8 cellular contexts compared by ENCODE assay signal in the genomic region with DNA sequence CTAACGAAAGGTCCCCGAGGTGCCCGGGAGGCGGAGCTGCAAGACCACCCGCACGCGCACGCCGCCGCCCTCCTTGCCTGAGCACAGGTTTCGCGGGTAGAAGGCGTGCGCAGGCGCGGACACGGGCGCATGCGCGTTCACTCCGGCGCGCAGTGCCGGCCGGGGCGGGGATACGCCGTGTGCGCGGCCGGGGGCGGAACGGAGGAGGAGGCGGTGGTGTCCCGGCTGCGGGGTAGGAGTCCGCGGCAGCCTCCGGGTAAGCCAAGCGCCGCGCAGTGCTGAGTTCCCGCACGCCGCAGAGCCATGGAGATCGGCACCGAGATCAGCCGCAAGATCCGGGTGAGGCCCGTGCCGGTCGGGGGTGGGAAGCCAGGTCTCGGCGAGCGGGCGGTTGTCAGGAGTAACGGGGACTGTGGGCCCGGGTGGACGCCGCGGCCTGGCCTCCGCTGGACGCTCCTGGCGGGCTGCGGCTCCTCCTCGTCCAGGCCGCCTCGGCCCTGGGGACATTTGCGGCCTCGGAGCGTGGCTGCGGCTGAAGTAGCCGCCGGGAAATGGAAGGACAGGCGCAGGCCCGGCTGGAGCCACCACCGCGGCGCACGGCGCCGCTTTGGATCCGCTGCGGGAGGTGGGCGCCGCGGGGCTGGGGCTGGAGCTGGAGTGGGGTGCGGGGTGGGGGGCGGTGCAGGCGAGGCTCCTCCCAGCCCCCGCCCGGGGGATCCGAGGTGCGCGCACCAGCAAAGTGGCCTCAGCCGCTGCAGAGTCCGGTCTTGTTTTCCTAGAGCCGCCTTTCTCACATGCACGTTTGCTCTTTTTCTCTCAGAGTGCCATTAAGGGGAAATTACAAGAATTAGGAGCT. TPM values are rescaled to one million over a fixed set of nuclear protein-coding genes. Genes with fewer than 3 reads are reported as not detected.
A peak's percentile ranks its signal among the peaks of the same experiment; 100 is the strongest.
DNase-seq lines count a peak whose midpoint lies in the region; ATAC-seq and TF ChIP-seq lines count a peak whose summit lies in the region.

A gene with protein sequence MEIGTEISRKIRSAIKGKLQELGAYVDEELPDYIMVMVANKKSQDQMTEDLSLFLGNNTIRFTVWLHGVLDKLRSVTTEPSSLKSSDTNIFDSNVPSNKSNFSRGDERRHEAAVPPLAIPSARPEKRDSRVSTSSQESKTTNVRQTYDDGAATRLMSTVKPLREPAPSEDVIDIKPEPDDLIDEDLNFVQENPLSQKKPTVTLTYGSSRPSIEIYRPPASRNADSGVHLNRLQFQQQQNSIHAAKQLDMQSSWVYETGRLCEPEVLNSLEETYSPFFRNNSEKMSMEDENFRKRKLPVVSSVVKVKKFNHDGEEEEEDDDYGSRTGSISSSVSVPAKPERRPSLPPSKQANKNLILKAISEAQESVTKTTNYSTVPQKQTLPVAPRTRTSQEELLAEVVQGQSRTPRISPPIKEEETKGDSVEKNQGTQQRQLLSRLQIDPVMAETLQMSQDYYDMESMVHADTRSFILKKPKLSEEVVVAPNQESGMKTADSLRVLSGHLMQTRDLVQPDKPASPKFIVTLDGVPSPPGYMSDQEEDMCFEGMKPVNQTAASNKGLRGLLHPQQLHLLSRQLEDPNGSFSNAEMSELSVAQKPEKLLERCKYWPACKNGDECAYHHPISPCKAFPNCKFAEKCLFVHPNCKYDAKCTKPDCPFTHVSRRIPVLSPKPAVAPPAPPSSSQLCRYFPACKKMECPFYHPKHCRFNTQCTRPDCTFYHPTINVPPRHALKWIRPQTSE (plus strand): TSS at position 207 of the 856 bp plus-strand sequence. CDS start 97 bp downstream, at position 304.

- H3K27ac ChIP-seq in GM23338 (ENCODE audit: low read depth) = peak within 1 kb of the TSS; percentile 90
- peak within 1 kb of the TSS; percentile 56 for H3K27ac ChIP-seq in RWPE2 (ENCODE audit: poor library complexity, severe bottlenecking)

- ATAC-seq in GM23338 (peak; percentile 93), RWPE2 (ENCODE audit: low read depth) (peak; percentile 92)
- ATAC-seq in natural killer cell treated with Interleukin-12 subunit alpha and Interleukin-12 subunit beta and Interleukin-15 and Interleukin-18, amount 100 ng/mL, for 72 hours = peak; percentile 98

- H2AFZ ChIP-seq in GM23338 = peak within 1 kb of the TSS; percentile 97

- peak in 1 of 2 experiments; percentile 34; a peak in 2 of 4 replicates for TF ChIP-seq CTCF in GM23338 (conservative IDR thresholded peaks at IDR 0.05; ENCODE audit: low read depth in 2 of 2)
- peak; percentile 22 for TF ChIP-seq CTCF in RWPE2 (IDR thresholded peaks at IDR 0.05; ENCODE audit: poor library complexity, severe bottlenecking)

- no peaks in the 10 kb centered on the region; the same call in 2 of the 3 replicates for H3K9me3 Mint-ChIP-seq in GM23338
- H3K9me3 Mint-ChIP-seq in activated T-helper 2 cell treated with anti-CD3 and anti-CD28 coated beads, Interferon-gamma antibody, Interleukin-2, Interleukin-4, amounts not matched to agents 10 μg/mL and 5 μg/mL and 100 μg/mL, durations not matched to agents 14 hours and 24 hours and 36 hours = peaks cover 4% of the 10 kb centered on the region
- no peaks in the 10 kb centered on the region for H3K9me3 Mint-ChIP-seq in natural killer cell treated with Interleukin-12 subunit alpha and Interleukin-12 subunit beta and Interleukin-15 and Interleukin-18, amount 100 ng/mL, for 72 hours
- H3K9me3 Mint-ChIP-seq in stimulated activated naive CD8-positive, alpha-beta T cell treated with anti-CD3 and anti-CD28 coated beads, Interleukin-15, Interleukin-2, amounts not matched to agents 100 ng/mL and 50 ng/mL, for 24 hours = peaks cover 3% of the 10 kb centered on the region

- peaks cover 6% of the 10 kb centered on the region; the same call in 1 of the 2 replicates for H4K20me1 ChIP-seq in GM23338 (replicated peaks; ENCODE audit: insufficient read depth)

- peaks cover 24% of the 10 kb centered on the region for H3K36me3 Mint-ChIP-seq in GM23338 (ENCODE audit: low read depth)
- peaks cover 37% of the 10 kb centered on the region for H3K36me3 Mint-ChIP-seq in activated T-helper 2 cell treated with anti-CD3 and anti-CD28 coated beads, Interferon-gamma antibody, Interleukin-2, Interleukin-4, amounts not matched to agents 10 μg/mL and 5 μg/mL and 100 μg/mL, durations not matched to agents 14 hours and 24 hours and 36 hours (ENCODE audit: low read depth)
- peaks cover 3% of the 10 kb centered on the region for H3K36me3 Mint-ChIP-seq in natural killer cell treated with Interleukin-12 subunit alpha and Interleukin-12 subunit beta and Interleukin-15 and Interleukin-18, amount 100 ng/mL, for 72 hours
- H3K36me3 Mint-ChIP-seq in stimulated activated naive CD8-positive, alpha-beta T cell treated with anti-CD3 and anti-CD28 coated beads, Interleukin-15, Interleukin-2, amounts not matched to agents 100 ng/mL and 50 ng/mL, for 24 hours (ENCODE audit: low read depth) = peaks cover 22% of the 10 kb centered on the region

- H3K27me3 Mint-ChIP-seq in GM23338 (ENCODE audit: insufficient read depth, low read depth, poor library complexity) = peaks cover 11% of the 10 kb centered on the region
- peaks cover 23% of the 10 kb centered on the region for H3K27me3 Mint-ChIP-seq in activated T-helper 2 cell treated with anti-CD3 and anti-CD28 coated beads, Interferon-gamma antibody, Interleukin-2, Interleukin-4, amounts not matched to agents 10 μg/mL and 5 μg/mL and 100 μg/mL, durations not matched to agents 14 hours and 24 hours and 36 hours (ENCODE audit: low read depth)
- H3K27me3 Mint-ChIP-seq in natural killer cell treated with Interleukin-12 subunit alpha and Interleukin-12 subunit beta and Interleukin-15 and Interleukin-18, amount 100 ng/mL, for 72 hours = peaks cover 6 to 9% of the 10 kb centered on the region in 2 donors
- peaks cover 19% of the 10 kb centered on the region for H3K27me3 Mint-ChIP-seq in stimulated activated naive CD8-positive, alpha-beta T cell treated with anti-CD3 and anti-CD28 coated beads, Interleukin-15, Interleukin-2, amounts not matched to agents 100 ng/mL and 50 ng/mL, for 24 hours

- peaks cover 22% of the 10 kb centered on the region for H3K4me1 Mint-ChIP-seq in GM23338
- H3K4me1 Mint-ChIP-seq in activated T-helper 2 cell treated with anti-CD3 and anti-CD28 coated beads, Interferon-gamma antibody, Interleukin-2, Interleukin-4, amounts not matched to agents 10 μg/mL and 5 μg/mL and 100 μg/mL, durations not matched to agents 14 hours and 24 hours and 36 hours (ENCODE audit: low read depth) = peaks cover 28% of the 10 kb centered on the region
- H3K4me1 Mint-ChIP-seq in natural killer cell treated with Interleukin-12 subunit alpha and Interleukin-12 subunit beta and Interleukin-15 and Interleukin-18, amount 100 ng/mL, for 72 hours (ENCODE audit: low read depth in 2 of 2) = peaks cover 20 to 23% of the 10 kb centered on the region in 2 donors
- H3K4me1 Mint-ChIP-seq in stimulated activated naive CD8-positive, alpha-beta T cell treated with anti-CD3 and anti-CD28 coated beads, Interleukin-15, Interleukin-2, amounts not matched to agents 100 ng/mL and 50 ng/mL, for 24 hours (ENCODE audit: low read depth) = peaks cover 41% of the 10 kb centered on the region

- H3K4me3 ChIP-seq in GM23338 (peak within 1 kb of the TSS; percentile 72), RWPE2 (ENCODE audit: severe bottlenecking) (peak within 1 kb of the TSS; percentile 94)

- H3K27me3 ChIP-seq in GM23338 (ENCODE audit: insufficient read depth) (no peaks in the 10 kb centered on the region), RWPE2 (ENCODE audit: insufficient read depth, poor library complexity, severe bottlenecking) (no peaks in the 10 kb centered on the region)

- H3K4me1 ChIP-seq in GM23338 (ENCODE audit: insufficient read depth) (peaks cover 13% of the 10 kb centered on the region), RWPE2 (ENCODE audit: insufficient read depth, poor library complexity, severe bottlenecking) (peaks cover 10% of the 10 kb centered on the region)

- peak within 1 kb of the TSS; percentile 79 for H3K4me2 ChIP-seq in GM23338

- H3K4me3 Mint-ChIP-seq in GM23338 = peak within 1 kb of the TSS; percentile 89
- peak within 1 kb of the TSS; percentile 96 for H3K4me3 Mint-ChIP-seq in activated T-helper 2 cell treated with anti-CD3 and anti-CD28 coated beads, Interferon-gamma antibody, Interleukin-2, Interleukin-4, amounts not matched to agents 10 μg/mL and 5 μg/mL and 100 μg/mL, durations not matched to agents 14 hours and 24 hours and 36 hours (ENCODE audit: low read depth)
- H3K4me3 Mint-ChIP-seq in natural killer cell treated with Interleukin-12 subunit alpha and Interleukin-12 subunit beta and Interleukin-15 and Interleukin-18, amount 100 ng/mL, for 72 hours = peak within 1 kb of the TSS; percentile 91
- peak within 1 kb of the TSS; percentile 89 for H3K4me3 Mint-ChIP-seq in stimulated activated naive CD8-positive, alpha-beta T cell treated with anti-CD3 and anti-CD28 coated beads, Interleukin-15, Interleukin-2, amounts not matched to agents 100 ng/mL and 50 ng/mL, for 24 hours

- H3F3A ChIP-seq in GM23338 (replicated peaks; ENCODE audit: low read depth) = no peaks in the 10 kb centered on the region

- no peaks in the 10 kb centered on the region for H3K9me3 ChIP-seq in RWPE2 (ENCODE audit: severe bottlenecking)

- DNase-seq in ELF-1 (ENCODE audit: low read depth, low spot score) (peak; percentile 93), GM23338 (ENCODE audit: low spot score) (peak; percentile 91), LHCN-M2 (ENCODE audit: low read depth) (peak; percentile 82), RWPE2 (ENCODE audit: low spot score) (peak; percentile 89), fibroblast of peridontal ligament (ENCODE audit: extremely low read depth) (peak; percentile 75)
- DNase-seq in activated T-helper 2 cell treated with anti-CD3 and anti-CD28 coated beads, Interferon-gamma antibody, Interleukin-2, Interleukin-4, amounts not matched to agents 10 μg/mL and 5 μg/mL and 100 μg/mL, durations not matched to agents 14 hours and 24 hours and 36 hours (ENCODE audit: low spot score) = peak; percentile 86
- DNase-seq in natural killer cell treated with Interleukin-12 subunit alpha and Interleukin-12 subunit beta and Interleukin-15 and Interleukin-18, amount 100 ng/mL, for 72 hours (ENCODE audit: low spot score) = peak; percentile 91

- H3K36me3 ChIP-seq in GM23338 (ENCODE audit: insufficient read depth) (peaks cover 11% of the 10 kb centered on the region), RWPE2 (ENCODE audit: low read depth) (peaks cover 33% of the 10 kb centered on the region)

- H3K79me2 ChIP-seq in GM23338 (replicated peaks; ENCODE audit: insufficient read depth) = peaks cover 37% of the 10 kb centered on the region

- intact Hi-C loops in activated T-helper 2 cell treated with anti-CD3 and anti-CD28 coated beads, Interferon-gamma antibody, Interleukin-2, Interleukin-4, amounts not matched to agents 10 μg/mL and 5 μg/mL and 100 μg/mL, durations not matched to agents 14 hours and 24 hours and 36 hours (cut with micrococcal nuclease) = loop anchor here (5.0 to 10.0 kb wide), 3 partner anchors 34 to 1392 kb away; partner anchors contain the start of genes EFCAB11, SPATA7 and TDP1

- no peaks in the 10 kb centered on the region for H3K9me2 ChIP-seq in GM23338 (ENCODE audit: insufficient read depth)

- peak within 1 kb of the TSS; percentile 95 for H3K27ac Mint-ChIP-seq in GM23338
- peak within 1 kb of the TSS; percentile 90 for H3K27ac Mint-ChIP-seq in activated T-helper 2 cell treated with anti-CD3 and anti-CD28 coated beads, Interferon-gamma antibody, Interleukin-2, Interleukin-4, amounts not matched to agents 10 μg/mL and 5 μg/mL and 100 μg/mL, durations not matched to agents 14 hours and 24 hours and 36 hours
- peak within 1 kb of the TSS; percentile 49 to 81 for H3K27ac Mint-ChIP-seq in natural killer cell treated with Interleukin-12 subunit alpha and Interleukin-12 subunit beta and Interleukin-15 and Interleukin-18, amount 100 ng/mL, for 72 hours
- H3K27ac Mint-ChIP-seq in stimulated activated naive CD8-positive, alpha-beta T cell treated with anti-CD3 and anti-CD28 coated beads, Interleukin-15, Interleukin-2, amounts not matched to agents 100 ng/mL and 50 ng/mL, for 24 hours = peak within 1 kb of the TSS; percentile 90

RNA-seq across cellular contexts. Expression of the gene that starts here (rescaled TPM):
- total RNA-seq in GM23338 (2014; rRNA removed; shearing (Covaris generic)) = 80.3 and 87.9 TPM in 2 replicates
- polyA plus RNA-seq in GM23338 (2016; fragmentation: Nextera tagmentation; extraction: Ambion mirVana) = 55.8 and 63.2 TPM in 2 replicates
- total RNA-seq in LHCN-M2 (2014; rRNA removed) = 84.4 and 87.8 TPM in 2 replicates
- polyA plus RNA-seq in LHCN-M2 (2012) = 28.7 TPM
- total RNA-seq in activated T-helper 2 cell treated with anti-CD3 and anti-CD28 coated beads, Interferon-gamma antibody, Interleukin-2, Interleukin-4, amounts not matched to agents 10 μg/mL and 5 μg/mL and 100 μg/mL, durations not matched to agents 14 hours and 24 hours and 36 hours = 59.8 and 60.3 TPM in 2 replicates
- 10 to 100 TPM; 34.6 to 61.9 TPM for total RNA-seq in natural killer cell treated with Interleukin-12 subunit alpha and Interleukin-12 subunit beta and Interleukin-15 and Interleukin-18, amount 100 ng/mL, for 72 hours

Comparison
In these comparisons a context has a peak if more than half of its experiments do, and no peak if none do; other contexts are left out.
1. Peak in every context shown above with its lines: DNase-seq, ATAC-seq, H3K4me3 ChIP-seq and H3K27ac ChIP-seq.